ENCODE assay signal across 19 cellular contexts in genomic region chr7:114981323-114981722, GRCh38. TPM values are rescaled to one million over a fixed set of nuclear protein-coding genes. Genes with fewer than 3 reads are reported as not detected.
DNase-seq lines count a peak whose midpoint lies in the region; ATAC-seq and TF ChIP-seq lines count a peak whose summit lies in the region.
"Had no signal": no experiment of that assay in that cellular context is flagged by ENCODE, and none has a peak within 500 bp of the region (broad histone marks: within the 10 kb centered on the region; RNA-seq: fewer than 3 reads in every experiment).

No MANE protein-coding gene starts in this region.

- H3K36me3 ChIP-seq in psoas muscle (ENCODE audit: insufficient read depth in 1 of 2, low read depth in 1 of 2) = no peaks in the 10 kb centered on the region
- H3K36me3 ChIP-seq: adrenal gland, cardiac muscle cell had no signal

- no peak for DNase-seq in activated CD4-positive, alpha-beta memory T cell treated with anti-CD3 and anti-CD28 coated beads, Interleukin-2, amount 10 ng/mL, durations not matched to agents 7 days and 5 days
- no peak for DNase-seq in activated CD4-positive, alpha-beta memory T cell treated with anti-CD3 and anti-CD28 coated beads for 36 hours
- no peak for DNase-seq in T-helper 17 cell
- no peak for DNase-seq in psoas muscle
- no peak for DNase-seq in NCI-H2081 (lab: John Stamatoyannopoulos, UW)
- DNase-seq in T-helper 9 cell = no peak
- DNase-seq: ACHN; activated T-cell treated with anti-CD3 and anti-CD28 coated beads, Interleukin-2, amount 50 U/mL, for 4 hours; adrenal gland; esophagus squamous epithelium; NCI-H1930; NCI-H446 treated with DMSO at 0.1 percent for 48 hours; SHP77 treated with DMSO at 0.1 percent for 48 hours; stimulated activated naive CD4-positive, alpha-beta T cell treated with Interleukin-2 at 50 U/mL for 16 hours had no signal

- no peaks in the 10 kb centered on the region for H3K27me3 Mint-ChIP-seq in activated CD4-positive, alpha-beta memory T cell treated with anti-CD3 and anti-CD28 coated beads, Interleukin-2, amount 10 ng/mL, durations not matched to agents 7 days and 5 days
- H3K27me3 Mint-ChIP-seq in activated CD4-positive, alpha-beta memory T cell treated with anti-CD3 and anti-CD28 coated beads for 36 hours = no peaks in the 10 kb centered on the region
- H3K27me3 Mint-ChIP-seq in T-helper 17 cell = no peaks in the 10 kb centered on the region
- H3K27me3 Mint-ChIP-seq: type B pancreatic cell had no signal

- peaks cover 46% of the 10 kb centered on the region for H3K4me1 Mint-ChIP-seq in activated CD4-positive, alpha-beta memory T cell treated with anti-CD3 and anti-CD28 coated beads, Interleukin-2, amount 10 ng/mL, durations not matched to agents 7 days and 5 days
- H3K4me1 Mint-ChIP-seq in activated CD4-positive, alpha-beta memory T cell treated with anti-CD3 and anti-CD28 coated beads for 36 hours (ENCODE audit: low read depth) = peaks cover 65% of the 10 kb centered on the region
- peaks cover 40% of the 10 kb centered on the region for H3K4me1 Mint-ChIP-seq in T-helper 17 cell
- H3K4me1 Mint-ChIP-seq: neural crest cell had no signal

- peak overlapping the region; percentile 3 for H3K27ac ChIP-seq in psoas muscle
- H3K27ac ChIP-seq: adrenal gland, cardiac muscle cell, esophagus squamous epithelium had no signal

- peaks cover 65% of the 10 kb centered on the region for H3K36me3 Mint-ChIP-seq in activated CD4-positive, alpha-beta memory T cell treated with anti-CD3 and anti-CD28 coated beads, Interleukin-2, amount 10 ng/mL, durations not matched to agents 7 days and 5 days (ENCODE audit: low read depth)
- H3K36me3 Mint-ChIP-seq in activated CD4-positive, alpha-beta memory T cell treated with anti-CD3 and anti-CD28 coated beads for 36 hours = peaks cover 48% of the 10 kb centered on the region
- peaks cover 5% of the 10 kb centered on the region for H3K36me3 Mint-ChIP-seq in T-helper 17 cell (ENCODE audit: low read depth)

- no peaks in the 10 kb centered on the region for H3K9me3 Mint-ChIP-seq in activated CD4-positive, alpha-beta memory T cell treated with anti-CD3 and anti-CD28 coated beads, Interleukin-2, amount 10 ng/mL, durations not matched to agents 7 days and 5 days
- H3K9me3 Mint-ChIP-seq in activated CD4-positive, alpha-beta memory T cell treated with anti-CD3 and anti-CD28 coated beads for 36 hours = no peaks in the 10 kb centered on the region
- H3K9me3 Mint-ChIP-seq: activated T-cell treated with anti-CD3 and anti-CD28 coated beads, Interleukin-2, amount 50 U/mL, for 4 hours; neural crest cell; type B pancreatic cell had no signal

- WGBS in psoas muscle, 3 donors = 61 to 81% (median 71%) methylated on average over 2 of the region's 2 CpGs

- H3K27ac Mint-ChIP-seq in activated CD4-positive, alpha-beta memory T cell treated with anti-CD3 and anti-CD28 coated beads, Interleukin-2, amount 10 ng/mL, durations not matched to agents 7 days and 5 days = peak overlapping the region; percentile 44
- H3K27ac Mint-ChIP-seq in activated CD4-positive, alpha-beta memory T cell treated with anti-CD3 and anti-CD28 coated beads for 36 hours = no peak overlapping the region
- H3K27ac Mint-ChIP-seq in T-helper 17 cell = peak overlapping the region; percentile 86
- H3K27ac Mint-ChIP-seq: type B pancreatic cell had no signal

- H3K4me3 Mint-ChIP-seq in activated CD4-positive, alpha-beta memory T cell treated with anti-CD3 and anti-CD28 coated beads, Interleukin-2, amount 10 ng/mL, durations not matched to agents 7 days and 5 days = peak overlapping the region; percentile 47
- no peak overlapping the region for H3K4me3 Mint-ChIP-seq in activated CD4-positive, alpha-beta memory T cell treated with anti-CD3 and anti-CD28 coated beads for 36 hours
- peak overlapping the region; percentile 39 for H3K4me3 Mint-ChIP-seq in T-helper 17 cell
- H3K4me3 Mint-ChIP-seq: activated T-cell treated with anti-CD3 and anti-CD28 coated beads, Interleukin-2, amount 50 U/mL, for 4 hours; neural crest cell; type B pancreatic cell had no signal

- H3K9me3 ChIP-seq in T-helper 17 cell (ENCODE audit: control insufficient read depth, low read length, poor library complexity, severe bottlenecking) (no peaks in the 10 kb centered on the region), psoas muscle (no peaks in the 10 kb centered on the region)
- H3K9me3 ChIP-seq: adrenal gland, esophagus squamous epithelium had no signal

- H3K4me3 ChIP-seq in psoas muscle = peak overlapping the region; percentile 14
- H3K4me3 ChIP-seq: adrenal gland, cardiac muscle cell, esophagus squamous epithelium had no signal

- POLR2A ChIA-PET in activated CD4-positive, alpha-beta memory T cell treated with anti-CD3 and anti-CD28 coated beads, Interleukin-2, amount 10 ng/mL, durations not matched to agents 7 days and 5 days (lab: Charles Lee) = interaction anchor here (1.3 kb wide), 1 partner anchor 49 kb away, joined by 3 read pairs; no protein-coding TSS in a partner anchor
- POLR2A ChIA-PET in activated CD4-positive, alpha-beta memory T cell treated with anti-CD3 and anti-CD28 coated beads for 36 hours (lab: Charles Lee) = no interaction called here

- intact Hi-C loops in activated CD4-positive, alpha-beta memory T cell treated with anti-CD3 and anti-CD28 coated beads for 36 hours (cut with micrococcal nuclease) = no loop called here
- intact Hi-C loops in psoas muscle (cut with DNase I) = no loop called here

- no peaks in the 10 kb centered on the region for H3K27me3 ChIP-seq in psoas muscle (ENCODE audit: insufficient read depth in 3 of 3, low read length in 2 of 3)
- H3K27me3 ChIP-seq: adrenal gland, cardiac muscle cell, esophagus squamous epithelium had no signal

- ATAC-seq in GM19463 (IDR thresholded peaks at IDR 0.05; ENCODE audit: unreplicated experiment) (peak; percentile 34), T-helper 17 cell (peak; percentile 45), psoas muscle (no peak), HG03571 (IDR thresholded peaks at IDR 0.05; ENCODE audit: unreplicated experiment) (no peak)
- ATAC-seq: activated T-cell treated with anti-CD3 and anti-CD28 coated beads, Interleukin-2, amount 50 U/mL, for 4 hours had no signal

- peaks cover 35% of the 10 kb centered on the region for H3K4me1 ChIP-seq in psoas muscle

- CTCF ChIA-PET in activated CD4-positive, alpha-beta memory T cell treated with anti-CD3 and anti-CD28 coated beads, Interleukin-2, amount 10 ng/mL, durations not matched to agents 7 days and 5 days (lab: Charles Lee) = no interaction called here
- CTCF ChIA-PET in activated CD4-positive, alpha-beta memory T cell treated with anti-CD3 and anti-CD28 coated beads for 36 hours (lab: Charles Lee) = interaction anchor here (0.7 to 1.1 kb wide), 2 partner anchors 25 to 886 kb away, joined by 3 to 4 read pairs; no protein-coding TSS in a partner anchor

- TF ChIP-seq CTCF in psoas muscle (IDR thresholded peaks at IDR 0.05) = no peak

RNA-seq across cellular contexts. Expression of gene MDFIC, which starts 59.4 kb away (rescaled TPM):
- 10 to 100 TPM; 85.8 to 90.7 TPM for total RNA-seq in activated CD4-positive, alpha-beta memory T cell treated with anti-CD3 and anti-CD28 coated beads, Interleukin-2, amount 10 ng/mL, durations not matched to agents 7 days and 5 days
- 10 to 100 TPM; 78.0 to 82.3 TPM for total RNA-seq in activated CD4-positive, alpha-beta memory T cell treated with anti-CD3 and anti-CD28 coated beads for 36 hours
- 100 to 1,000 TPM in 1 of 2 donors, 10 to 100 TPM in 1; 90.2 to 109 TPM for total RNA-seq in T-helper 17 cell
- total RNA-seq in psoas muscle = 10 to 100 TPM in 1 of 4 donors, 1 to 10 TPM in 3; 5.5 to 14.6 (median 8.2) TPM
- 1 to 10 TPM; 2.7 to 7.1 (median 2.9) TPM for polyA plus RNA-seq in psoas muscle

Comparison
In these comparisons a context has a peak if more than half of its experiments do, and no peak if none do; other contexts are left out.
1. ATAC-seq: peak in GM19463 (single experiment) and T-helper 17 cell (single experiment); none in psoas muscle (0 of 4) and HG03571 (single experiment).
2. RNA of gene MDFIC, which starts 59.4 kb away (total RNA-seq): 90.2 to 109 TPM in T-helper 17 cell, 85.8 to 90.7 TPM in activated CD4-positive, alpha-beta memory T cell treated with anti-CD3 and anti-CD28 coated beads, Interleukin-2, amount 10 ng/mL, durations not matched to agents 7 days and 5 days and 78.0 to 82.3 TPM in activated CD4-positive, alpha-beta memory T cell treated with anti-CD3 and anti-CD28 coated beads for 36 hours; 5.5 to 14.6 TPM in psoas muscle; every median in the first group is over 4 times any median in the second.